Comparison of ENCODE assay signal across 8 cellular contexts in genomic region chr3:43691120-43692002, GRCh38. TPM values are rescaled to one million over a fixed set of nuclear protein-coding genes. Genes with fewer than 3 reads are reported as not detected.
DNase-seq lines count a peak whose midpoint lies in the region; ATAC-seq and TF ChIP-seq lines count a peak whose summit lies in the region.

No MANE protein-coding gene starts in this region.

- H3K4me1 ChIP-seq in GM23338 (ENCODE audit: insufficient read depth) (peaks cover 43% of the 10 kb centered on the region), Loucy (ENCODE audit: insufficient read depth, low read length, poor library complexity, severe bottlenecking) (peaks cover 49% of the 10 kb centered on the region)

- H3K4me3 Mint-ChIP-seq in GM23338 = peak overlapping the region; percentile 88

- TF ChIP-seq CTCF in GM23338 (conservative IDR thresholded peaks at IDR 0.05; ENCODE audit: low read depth in 2 of 2) = no peak
- TF ChIP-seq CTCF in Loucy (conservative IDR thresholded peaks at IDR 0.05; ENCODE audit: low read length) = no peak
- no peak for TF ChIP-seq CTCF in WERI-Rb-1 (IDR thresholded peaks at IDR 0.05; ENCODE audit: low read depth, low read length)

- H3K9ac ChIP-seq in Loucy (ENCODE audit: low read depth, low read length, poor library complexity, severe bottlenecking) = peak overlapping the region; percentile 74

- peak overlapping the region; percentile 66 for H3K4me3 ChIP-seq in GM23338
- H3K4me3 ChIP-seq in Loucy (ENCODE audit: low read length, poor library complexity, severe bottlenecking) = peak overlapping the region; percentile 85
- H3K4me3 ChIP-seq in WERI-Rb-1 (ENCODE audit: low read depth, low read length) = peak overlapping the region; percentile 65

- no peaks in the 10 kb centered on the region for H3K36me3 ChIP-seq in GM23338 (ENCODE audit: insufficient read depth)
- H3K36me3 ChIP-seq in Loucy (ENCODE audit: insufficient read depth, low read length) = no peaks in the 10 kb centered on the region
- peaks cover 4% of the 10 kb centered on the region; the same call in 1 of the 2 replicates for H3K36me3 ChIP-seq in WERI-Rb-1

- H2AFZ ChIP-seq in GM23338 (peak overlapping the region; percentile 97), Loucy (ENCODE audit: low read length) (peak overlapping the region; percentile 78)

- peak; percentile 67 for DNase-seq in ELR (ENCODE audit: low read depth)
- DNase-seq in GM23338 (ENCODE audit: low spot score) = peak; percentile 93
- peak; percentile 91 for DNase-seq in WERI-Rb-1
- DNase-seq in cerebellar cortex (ENCODE audit: low spot score) = peak; percentile 72
- DNase-seq in kidney tubule cell (ENCODE audit: low spot score) = peak; percentile 85
- peak; percentile 25 to 32 for DNase-seq in stimulated activated CD4-positive, alpha-beta T cell treated with anti-CD3 and anti-CD28 coated beads, Interleukin-1b, Interleukin-23, amount 100 ng/mL, for 4 hours (ENCODE audit: low read depth in 2 of 2)
- DNase-seq in epidermal melanocyte (ENCODE audit: insufficient read length, low spot score) = no peak

- H3K79me2 ChIP-seq in GM23338 (replicated peaks; ENCODE audit: insufficient read depth) = peaks cover 45% of the 10 kb centered on the region
- peaks cover 42% of the 10 kb centered on the region for H3K79me2 ChIP-seq in Loucy (ENCODE audit: insufficient read depth, low read length)

- no peaks in the 10 kb centered on the region for H4K20me1 ChIP-seq in GM23338 (replicated peaks; ENCODE audit: insufficient read depth)
- no peaks in the 10 kb centered on the region for H4K20me1 ChIP-seq in Loucy (ENCODE audit: insufficient read depth, low read length, poor library complexity, severe bottlenecking)

- H3K36me3 Mint-ChIP-seq in GM23338 (ENCODE audit: low read depth) = peaks cover 10% of the 10 kb centered on the region; the same call in 1 of the 3 replicates

- H3K9me3 ChIP-seq in Loucy (ENCODE audit: insufficient read depth, low read depth, low read length) (no peaks in the 10 kb centered on the region), WERI-Rb-1 (ENCODE audit: severe bottlenecking) (no peaks in the 10 kb centered on the region)

- H3K27ac ChIP-seq in GM23338 (ENCODE audit: low read depth) (peak overlapping the region; percentile 51), WERI-Rb-1 (peak overlapping the region; percentile 95)

- H3K27ac Mint-ChIP-seq in GM23338 = no peak overlapping the region; the same call in 1 of the 2 replicates

- 0 out of 2 replicates have a peak, but pooled peaks cover 5% of the 10 kb centered on the region for H3K9me2 ChIP-seq in GM23338 (ENCODE audit: insufficient read depth)
- H3K9me2 ChIP-seq in Loucy (replicated peaks; ENCODE audit: low read depth, low read length) = no peaks in the 10 kb centered on the region

- H3F3A ChIP-seq in GM23338 (replicated peaks; ENCODE audit: low read depth) (0 out of 2 replicates have a peak, but pooled peaks cover 9% of the 10 kb centered on the region), Loucy (ENCODE audit: low read depth) (no peaks in the 10 kb centered on the region)

- no peaks in the 10 kb centered on the region for H3K27me3 ChIP-seq in GM23338 (ENCODE audit: insufficient read depth)
- no peaks in the 10 kb centered on the region for H3K27me3 ChIP-seq in Loucy (ENCODE audit: insufficient read depth, low read length, poor library complexity, severe bottlenecking)
- no peaks in the 10 kb centered on the region for H3K27me3 ChIP-seq in WERI-Rb-1 (ENCODE audit: insufficient read depth, low read depth, severe bottlenecking)

- peak overlapping the region; percentile 86 for H3K4me2 ChIP-seq in GM23338
- peak overlapping the region; percentile 82 for H3K4me2 ChIP-seq in Loucy (ENCODE audit: low read depth, low read length, poor library complexity, severe bottlenecking)

- peaks cover 4% of the 10 kb centered on the region for H3K27me3 Mint-ChIP-seq in GM23338 (ENCODE audit: insufficient read depth, low read depth, poor library complexity)

- no peaks in the 10 kb centered on the region for H3K9me3 Mint-ChIP-seq in GM23338

- H3K4me1 Mint-ChIP-seq in GM23338 = peaks cover 39% of the 10 kb centered on the region

- peak; percentile 68 for ATAC-seq in GM23338

TF ChIP-seq in GM23338, 12 proteins besides CTCF, POLR2A, EP300 and RAD21:
- TF ChIP-seq POLR2AphosphoS5 (IDR thresholded peaks at IDR 0.05; ENCODE audit: low read depth) (peak; percentile 54; the same call in 1 of the 2 replicates), CREB1 (CRISPR knock-in tag; IDR thresholded peaks at IDR 0.05; ENCODE audit: low read depth) (no peak), REST (IDR thresholded peaks at IDR 0.05; ENCODE audit: unreplicated experiment) (peak; percentile 51)
- TF ChIP-seq, protein P1, sequence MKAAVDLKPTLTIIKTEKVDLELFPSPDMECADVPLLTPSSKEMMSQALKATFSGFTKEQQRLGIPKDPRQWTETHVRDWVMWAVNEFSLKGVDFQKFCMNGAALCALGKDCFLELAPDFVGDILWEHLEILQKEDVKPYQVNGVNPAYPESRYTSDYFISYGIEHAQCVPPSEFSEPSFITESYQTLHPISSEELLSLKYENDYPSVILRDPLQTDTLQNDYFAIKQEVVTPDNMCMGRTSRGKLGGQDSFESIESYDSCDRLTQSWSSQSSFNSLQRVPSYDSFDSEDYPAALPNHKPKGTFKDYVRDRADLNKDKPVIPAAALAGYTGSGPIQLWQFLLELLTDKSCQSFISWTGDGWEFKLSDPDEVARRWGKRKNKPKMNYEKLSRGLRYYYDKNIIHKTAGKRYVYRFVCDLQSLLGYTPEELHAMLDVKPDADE (IDR thresholded peaks at IDR 0.05) = 0 out of 2 replicates have a peak, but pooled peaks have one; percentile 39

RNA-seq across cellular contexts. Expression of gene ABHD5, which starts 0.6 kb away (rescaled TPM):
- total RNA-seq in GM23338 (2014; rRNA removed; shearing (Covaris generic)) = 12.1 and 12.7 TPM in 2 replicates
- polyA plus RNA-seq in GM23338 (2016; fragmentation: Nextera tagmentation; extraction: Ambion mirVana) = 11.5 and 12.3 TPM in 2 replicates
